9 cellular contexts compared by ENCODE assay signal in the genomic region with DNA sequence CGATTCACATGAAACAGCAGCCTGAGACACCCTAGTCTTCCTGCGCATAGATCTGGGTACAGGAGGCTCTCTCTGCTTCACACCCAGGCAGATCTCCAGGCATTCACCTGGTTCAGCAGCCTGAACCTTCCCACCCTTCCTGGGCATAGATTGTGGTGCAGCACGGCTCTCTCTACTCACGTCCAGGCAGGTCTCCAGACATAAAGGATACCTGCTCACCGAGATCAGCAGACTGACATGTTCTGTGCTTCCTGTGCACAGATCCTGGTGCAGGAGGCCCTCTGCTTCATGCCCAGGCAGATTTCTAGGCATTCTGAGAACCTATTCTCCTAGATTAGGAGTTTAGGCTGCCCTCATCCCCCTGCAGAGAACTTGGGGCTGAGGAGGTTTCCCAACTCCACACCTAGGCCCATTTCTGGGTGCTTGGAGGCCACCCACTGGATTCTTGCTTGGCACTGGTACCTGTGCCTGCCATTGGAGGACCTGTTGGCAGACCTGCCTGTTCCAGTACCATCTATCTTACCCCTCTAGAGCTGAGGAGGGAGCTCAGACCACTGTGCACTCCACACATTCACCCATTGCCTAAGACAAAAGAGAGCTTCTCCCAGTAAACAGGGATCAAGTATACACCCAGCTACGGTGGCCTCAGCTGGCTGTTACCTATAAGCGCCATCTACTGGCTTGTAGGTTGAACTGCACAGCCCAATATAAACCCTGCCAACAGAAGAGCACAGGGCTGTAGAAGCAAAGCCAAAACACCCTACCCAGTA. TPM values are rescaled to one million over a fixed set of nuclear protein-coding genes. Genes with fewer than 3 reads are reported as not detected.
DNase-seq lines count a peak whose midpoint lies in the region; ATAC-seq, FAIRE-seq and TF ChIP-seq lines count a peak whose summit lies in the region.
"Had no signal": no experiment of that assay in that cellular context is flagged by ENCODE, and none has a peak within 500 bp of the region (broad histone marks: within the 10 kb centered on the region; RNA-seq: fewer than 3 reads in every experiment).

No MANE protein-coding gene starts in this region.

- H3K36me3 ChIP-seq in kidney (ENCODE audit: control insufficient read depth in 1 of 2, insufficient read depth in 2 of 2, low read length in 2 of 2), result no peaks in the 10 kb centered on the region

- POLR2A ChIA-PET in RWPE1 (lab: Yijun Ruan, JAX; ENCODE audit: low non-redundant PET), result no interaction called here

- CTCF ChIA-PET in RWPE1 (lab: Yijun Ruan, JAX), result interaction anchor here (0.5 to 0.6 kb wide), 2 partner anchors 210 to 951 kb away, joined by 3 read pairs; no protein-coding TSS in a partner anchor

- no peaks in the 10 kb centered on the region for H3K4me1 ChIP-seq in kidney (ENCODE audit: control insufficient read depth in 1 of 2, insufficient read depth in 1 of 2, low read depth in 1 of 2, low read length in 2 of 2)

- H3K4me3 ChIP-seq in kidney (ENCODE audit: low read length in 2 of 2), result no peak overlapping the region

- ATAC-seq in GM19397 (IDR thresholded peaks at IDR 0.05; ENCODE audit: unreplicated experiment), result peak; percentile 86
- ATAC-seq in HG03280 (IDR thresholded peaks at IDR 0.05; ENCODE audit: unreplicated experiment), result peak; percentile 90

- TF ChIP-seq CTCF in RWPE1 (conservative IDR thresholded peaks at IDR 0.05; ENCODE audit: low read depth), result peak; percentile 40
- TF ChIP-seq CTCF in kidney (IDR thresholded peaks at IDR 0.05; ENCODE audit: borderline replicate concordance, extremely low read depth, insufficient read depth), result peak; percentile 59

- H3K27ac ChIP-seq in RWPE1, result no peak overlapping the region
- no peak overlapping the region for H3K27ac ChIP-seq in kidney (ENCODE audit: low read depth in 2 of 2, low read length in 2 of 2)
- H3K27ac ChIP-seq: BLaER1 treated with 17β-estradiol and CSF1 and Interleukin-3, amounts not matched to agents 10 nM and 100 nM had no signal

- no peak for FAIRE-seq in kidney (lab: Jason Lieb, UNC)

- DNase-seq in NCI-H1417 (lab: John Stamatoyannopoulos, UW) (peak in 2 of 3 experiments; percentile 44 to 67), NCI-H1417 treated with DMSO at 0.1 percent for 48 hours (lab: John Stamatoyannopoulos, UW) (no peak), RWPE1 (ENCODE audit: low spot score) (no peak), kidney (no peak)
- DNase-seq in stimulated activated naive CD4-positive, alpha-beta T cell (lab: John Stamatoyannopoulos, UW), result no peak
- no peak for DNase-seq in stimulated activated CD4-positive, alpha-beta T cell treated with anti-CD3 and anti-CD28 coated beads, Interleukin-4, amount 100 ng/mL, for 1 hour

- no peak overlapping the region for H3K9ac ChIP-seq in kidney (ENCODE audit: low read length in 2 of 2)
- H3K9ac ChIP-seq: BLaER1 treated with 17β-estradiol and CSF1 and Interleukin-3, amounts not matched to agents 10 nM and 100 nM had no signal

- intact Hi-C loops in kidney (cut with DNase I), result no loop called here

- H3K9me3 ChIP-seq in kidney (ENCODE audit: control insufficient read depth in 1 of 2, low read length in 2 of 2), result peaks cover 0 to 4% of the 10 kb centered on the region in 2 donors

RNA-seq across cellular contexts. Expression of a gene that starts 28.0 kb away (rescaled TPM):
- total RNA-seq in kidney, result not detected
- polyA plus RNA-seq in kidney (ENCODE audit: insufficient read depth, low read depth, low replicate concordance), result not detected

Comparison
In these comparisons a context has a peak if more than half of its experiments do, and no peak if none do; other contexts are left out.
1. DNase-seq: peak in NCI-H1417 (2 of 3); none in NCI-H1417 treated with DMSO at 0.1 percent for 48 hours (single experiment), RWPE1 (single experiment), kidney (single experiment), stimulated activated naive CD4-positive, alpha-beta T cell (0 of 6) and stimulated activated CD4-positive, alpha-beta T cell treated with anti-CD3 and anti-CD28 coated beads, Interleukin-4, amount 100 ng/mL, for 1 hour (single experiment).